ENCODE assay signal across 10 cellular contexts in the genomic region with DNA sequence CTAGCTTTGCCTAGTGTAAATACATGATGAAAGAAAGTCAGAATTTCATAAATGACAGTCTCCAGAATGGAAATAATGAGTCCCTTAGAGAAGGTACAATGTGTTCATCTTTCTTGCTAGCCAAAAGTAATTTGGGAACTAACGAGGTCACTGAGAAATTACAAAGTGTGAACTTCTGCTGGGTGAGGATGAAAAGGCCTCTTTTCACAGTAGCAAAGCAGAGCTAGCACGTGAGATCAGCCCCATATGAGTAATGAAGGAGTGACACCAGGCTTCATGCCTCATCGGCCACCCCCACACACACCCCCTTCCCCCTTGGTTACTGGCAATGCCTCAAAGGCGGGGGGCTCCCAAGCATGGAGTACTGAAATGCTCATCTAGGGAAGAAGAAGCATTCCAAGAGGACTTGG.
DNase-seq lines count a peak whose midpoint lies in the region; ATAC-seq and TF ChIP-seq lines count a peak whose summit lies in the region.
"Had no signal": no experiment of that assay in that cellular context is flagged by ENCODE, and none has a peak within 500 bp of the region (broad histone marks: within the 10 kb centered on the region; RNA-seq: fewer than 3 reads in every experiment).

No MANE protein-coding gene starts in this region.

- peaks cover 21 to 37% of the 10 kb centered on the region in 2 donors for H3K4me1 Mint-ChIP-seq in stimulated activated naive B cell treated with anti-CD40 and anti-IgM and Interleukin-4, amounts not matched to agents 10 μg/mL and 1 μg/mL and 100 μg/mL, for 72 hours
- H3K4me1 Mint-ChIP-seq in T-helper 17 cell, result peaks cover 2% of the 10 kb centered on the region

- H3K36me3 ChIP-seq in kidney epithelial cell (ENCODE audit: control insufficient read depth, insufficient read depth, low read length), result no peaks in the 10 kb centered on the region

- H3K27me3 ChIP-seq in kidney epithelial cell (ENCODE audit: control insufficient read depth, insufficient read depth, low read length), result no peaks in the 10 kb centered on the region

- H3K9me3 Mint-ChIP-seq in stimulated activated naive B cell treated with anti-CD40 and anti-IgM and Interleukin-4, amounts not matched to agents 10 μg/mL and 1 μg/mL and 100 μg/mL, for 72 hours, result peaks cover 4 to 5% of the 10 kb centered on the region in 2 donors

- peaks cover 0 to 3% of the 10 kb centered on the region in 2 donors for H3K36me3 Mint-ChIP-seq in stimulated activated naive B cell treated with anti-CD40 and anti-IgM and Interleukin-4, amounts not matched to agents 10 μg/mL and 1 μg/mL and 100 μg/mL, for 72 hours
- no peaks in the 10 kb centered on the region for H3K36me3 Mint-ChIP-seq in T-helper 17 cell (ENCODE audit: low read depth)

- peak overlapping the region; percentile 93 for H3K27ac Mint-ChIP-seq in stimulated activated naive B cell treated with anti-CD40 and anti-IgM and Interleukin-4, amounts not matched to agents 10 μg/mL and 1 μg/mL and 100 μg/mL, for 72 hours
- no peak overlapping the region for H3K27ac Mint-ChIP-seq in T-helper 17 cell
- H3K27ac Mint-ChIP-seq: progenitor cell of endocrine pancreas had no signal

- in situ Hi-C loops in SK-MEL-5 (cut with HindIII; ENCODE audit: low pct_unique_long_range_greater_than_20kb, low sequenced_read_pairs), result no loop called here

- peak; percentile 59 for DNase-seq in activated CD8-positive, alpha-beta memory T cell treated with anti-CD3 and anti-CD28 coated beads, Interleukin-2, amount 50 U/mL, for 48 hours
- DNase-seq in activated CD8-positive, alpha-beta memory T cell treated with anti-CD3 and anti-CD28 coated beads for 24 hours, result no peak
- DNase-seq in SK-MEL-5 (ENCODE audit: low read depth, low spot score) (peak; percentile 15), kidney epithelial cell (ENCODE audit: low read depth) (peak; percentile 71), T-helper 17 cell (no peak), DMS153 treated with DMSO at 0.1 percent for 48 hours (lab: John Stamatoyannopoulos, UW; ENCODE audit: unreplicated experiment) (no peak)
- no peak for DNase-seq in stimulated activated naive B cell treated with anti-CD40 and anti-IgM and Interleukin-4, amounts not matched to agents 10 μg/mL and 1 μg/mL and 100 μg/mL, for 72 hours
- DNase-seq: AML-193 had no signal

- H3K27me3 Mint-ChIP-seq in stimulated activated naive B cell treated with anti-CD40 and anti-IgM and Interleukin-4, amounts not matched to agents 10 μg/mL and 1 μg/mL and 100 μg/mL, for 72 hours, result no peaks in the 10 kb centered on the region
- peaks cover 15% of the 10 kb centered on the region for H3K27me3 Mint-ChIP-seq in T-helper 17 cell

- H3K4me3 Mint-ChIP-seq in stimulated activated naive B cell treated with anti-CD40 and anti-IgM and Interleukin-4, amounts not matched to agents 10 μg/mL and 1 μg/mL and 100 μg/mL, for 72 hours, result no peak overlapping the region
- no peak overlapping the region for H3K4me3 Mint-ChIP-seq in T-helper 17 cell

- no peak for TF ChIP-seq CTCF in kidney epithelial cell (IDR thresholded peaks at IDR 0.05; ENCODE audit: insufficient read depth, low read length, poor library complexity, severe bottlenecking)

- no peaks in the 10 kb centered on the region for H3K9me3 ChIP-seq in T-helper 17 cell (ENCODE audit: control insufficient read depth, low read length, poor library complexity, severe bottlenecking)

- H3K4me3 ChIP-seq in kidney epithelial cell (ENCODE audit: low read depth, low read length), result no peak overlapping the region

- peak; percentile 82 to 87 for ATAC-seq in stimulated activated naive B cell treated with anti-CD40 and anti-IgM and Interleukin-4, amounts not matched to agents 10 μg/mL and 1 μg/mL and 100 μg/mL, for 72 hours (replicated peaks)
- ATAC-seq in GM21576 (IDR thresholded peaks at IDR 0.05; ENCODE audit: unreplicated experiment), result no peak
- no peak for ATAC-seq in T-helper 17 cell

Comparison
In these comparisons a context has a peak if more than half of its experiments do, and no peak if none do; other contexts are left out.
1. DNase-seq: peak in activated CD8-positive, alpha-beta memory T cell treated with anti-CD3 and anti-CD28 coated beads, Interleukin-2, amount 50 U/mL, for 48 hours (single experiment), SK-MEL-5 (single experiment) and kidney epithelial cell (single experiment); none in activated CD8-positive, alpha-beta memory T cell treated with anti-CD3 and anti-CD28 coated beads for 24 hours (single experiment), stimulated activated naive B cell treated with anti-CD40 and anti-IgM and Interleukin-4, amounts not matched to agents 10 μg/mL and 1 μg/mL and 100 μg/mL, for 72 hours (single experiment), T-helper 17 cell (0 of 3) and DMS153 treated with DMSO at 0.1 percent for 48 hours (single experiment).
2. ATAC-seq: peak in stimulated activated naive B cell treated with anti-CD40 and anti-IgM and Interleukin-4, amounts not matched to agents 10 μg/mL and 1 μg/mL and 100 μg/mL, for 72 hours (2 of 2); none in GM21576 (single experiment) and T-helper 17 cell (single experiment).